Comparison of ENCODE assay signal across 1 cellular context in genomic region chr19:16111160-16111908, GRCh38.
TF ChIP-seq lines count a peak whose summit lies in the region.

TSS of gene RAB8A (plus strand) at chr19:16111889. CDS start at chr19:16111902, 13 bp downstream.

TF ChIP-seq in K562, 482 proteins besides CTCF, POLR2A, EP300 and RAD21 (continued from another document and continues in another):
- TF ChIP-seq TSHZ1 (CRISPR knock-in tag; IDR thresholded peaks at IDR 0.05) (no peak), ZNF609 (CRISPR knock-in tag; IDR thresholded peaks at IDR 0.05; ENCODE audit: borderline replicate concordance) (no peak), JUNB (CRISPR knock-in tag; conservative IDR thresholded peaks at IDR 0.05) (no peak), ZNF696 (CRISPR knock-in tag; conservative IDR thresholded peaks at IDR 0.05) (no peak), ATF6 (CRISPR knock-in tag; IDR thresholded peaks at IDR 0.05) (no peak), MAFF (IDR thresholded peaks at IDR 0.05; ENCODE audit: low read length) (no peak), ZNF253 (CRISPR knock-in tag; conservative IDR thresholded peaks at IDR 0.05) (no peak), RFX5 (IDR thresholded peaks at IDR 0.05; ENCODE audit: low read depth, low read length) (no peak), ETV1 (tag; conservative IDR thresholded peaks at IDR 0.05; ENCODE audit: low read depth) (no peak), SRSF7 (optimal IDR thresholded peaks at IDR 0.05; ENCODE audit: low read depth, low read length) (no peak), TSC22D4 (tag; IDR thresholded peaks at IDR 0.05) (no peak), SRSF9 (IDR thresholded peaks at IDR 0.05; ENCODE audit: borderline replicate concordance, low read depth, low read length) (no peak), NELFE (IDR thresholded peaks at IDR 0.05; ENCODE audit: insufficient read depth, insufficient read length) (no peak), ZNF512 (tag; IDR thresholded peaks at IDR 0.05) (no peak), MEF2A (IDR thresholded peaks at IDR 0.05; ENCODE audit: control insufficient read depth, low read depth, low read length) (no peak), MNT (conservative IDR thresholded peaks at IDR 0.05) (peak; percentile 75 to 87), RUNX1 (IDR thresholded peaks at IDR 0.05; ENCODE audit: low read depth) (no peak), EWSR1 (IDR thresholded peaks at IDR 0.05; ENCODE audit: borderline replicate concordance, low read depth, partially characterized antibody) (no peak), HDAC3 (IDR thresholded peaks at IDR 0.05; ENCODE audit: borderline replicate concordance, partially characterized antibody) (no peak), TFE3 (CRISPR knock-in tag; IDR thresholded peaks at IDR 0.05) (peak; percentile 76), MEIS2 (IDR thresholded peaks at IDR 0.05; ENCODE audit: partially characterized antibody) (peak; percentile 92), ZSCAN29 (IDR thresholded peaks at IDR 0.05) (no peak), CEBPB (tag; IDR thresholded peaks at IDR 0.05) (no peak), ETV5 (CRISPR knock-in tag; IDR thresholded peaks at IDR 0.05; ENCODE audit: low read depth) (peak; percentile 45; the same call in 1 of the 2 replicates), ZBTB9 (CRISPR knock-in tag; IDR thresholded peaks at IDR 0.05) (peak; percentile 49; the same call in 1 of the 2 replicates), BCLAF1 (IDR thresholded peaks at IDR 0.05; ENCODE audit: borderline replicate concordance in 1 of 2, control insufficient read depth in 1 of 2, low read depth in 2 of 2, low read length in 1 of 2) (no peak), ZNF23 (CRISPR knock-in tag; IDR thresholded peaks at IDR 0.05) (no peak), KLF1 (tag; IDR thresholded peaks at IDR 0.05) (no peak), ZNF75A (CRISPR knock-in tag; IDR thresholded peaks at IDR 0.05) (no peak), THAP7 (CRISPR knock-in tag; IDR thresholded peaks at IDR 0.05) (no peak), NCOA2 (IDR thresholded peaks at IDR 0.05; ENCODE audit: partially characterized antibody in 2 of 2) (no peak), MBD2 (IDR thresholded peaks at IDR 0.05; ENCODE audit: borderline replicate concordance, low read depth) (peak; percentile 94)
